1 cellular context compared by ENCODE assay signal in genomic region chr15:83365370-83365938, GRCh38.
TF ChIP-seq lines count a peak whose summit lies in the region.

No MANE protein-coding gene starts in this region.

TF ChIP-seq in HEK293, 187 proteins besides CTCF, POLR2A, EP300 and RAD21 (continued from another document):
- TF ChIP-seq KLF17 (tag by site-specific recombination; IDR thresholded peaks at IDR 0.05) (no peak), ZNF473 (tag by site-specific recombination; IDR thresholded peaks at IDR 0.05) (no peak), ZNF768 (tag by site-specific recombination; IDR thresholded peaks at IDR 0.05) (no peak), ZNF623 (tag by site-specific recombination; IDR thresholded peaks at IDR 0.05) (no peak), ZNF639 (tag by site-specific recombination; IDR thresholded peaks at IDR 0.05) (no peak), ZNF335 (tag by site-specific recombination; conservative IDR thresholded peaks at IDR 0.05) (peak; percentile 80), BCL11B (tag by site-specific recombination; IDR thresholded peaks at IDR 0.05; ENCODE audit: low read depth) (no peak), ZNF404 (tag by site-specific recombination; IDR thresholded peaks at IDR 0.05) (no peak), ZNF394 (tag by site-specific recombination; IDR thresholded peaks at IDR 0.05; ENCODE audit: borderline replicate concordance) (peak; percentile 37; the same call in 1 of the 2 replicates), HOXD13 (CRISPR knock-in tag; IDR thresholded peaks at IDR 0.05; ENCODE audit: borderline replicate concordance) (no peak), YY2 (tag by site-specific recombination; IDR thresholded peaks at IDR 0.05) (no peak), ZSCAN30 (tag by site-specific recombination; IDR thresholded peaks at IDR 0.05) (no peak), SP2 (tag by site-specific recombination; IDR thresholded peaks at IDR 0.05) (peak; percentile 29; the same call in 1 of the 2 replicates), SALL2 (tag by site-specific recombination; IDR thresholded peaks at IDR 0.05; ENCODE audit: borderline replicate concordance) (no peak), ZIC2 (tag by site-specific recombination; IDR thresholded peaks at IDR 0.05) (0 out of 2 replicates have a peak, but pooled peaks have one; percentile 13), RBAK (tag by site-specific recombination; IDR thresholded peaks at IDR 0.05) (no peak), ZBTB10 (tag by site-specific recombination; IDR thresholded peaks at IDR 0.05) (no peak), ZNF292 (tag by site-specific recombination; IDR thresholded peaks at IDR 0.05; ENCODE audit: borderline replicate concordance, low read depth) (no peak), WT1 (tag by site-specific recombination; IDR thresholded peaks at IDR 0.05) (no peak), ZNF391 (tag by site-specific recombination; IDR thresholded peaks at IDR 0.05; ENCODE audit: borderline replicate concordance, low read depth) (no peak), ZNF140 (tag by site-specific recombination; IDR thresholded peaks at IDR 0.05) (no peak), ZNF366 (tag by site-specific recombination; conservative IDR thresholded peaks at IDR 0.05) (no peak), ZSCAN18 (tag by site-specific recombination; IDR thresholded peaks at IDR 0.05) (no peak), GLIS1 (tag by site-specific recombination; IDR thresholded peaks at IDR 0.05) (no peak), ZNF223 (tag by site-specific recombination; IDR thresholded peaks at IDR 0.05) (no peak), ZBTB17 (tag by site-specific recombination; IDR thresholded peaks at IDR 0.05) (peak; percentile 28; the same call in 1 of the 2 replicates), ZFHX2 (tag by site-specific recombination; conservative IDR thresholded peaks at IDR 0.05) (0 out of 2 replicates have a peak, but pooled peaks have one; percentile 34), ZBTB26 (tag by site-specific recombination; optimal IDR thresholded peaks at IDR 0.05) (no peak), ZFP41 (tag by site-specific recombination; IDR thresholded peaks at IDR 0.05; ENCODE audit: borderline replicate concordance) (no peak), GLI2 (tag by site-specific recombination; IDR thresholded peaks at IDR 0.05; ENCODE audit: borderline replicate concordance, low read depth) (no peak)
- TF ChIP-seq, protein P1, sequence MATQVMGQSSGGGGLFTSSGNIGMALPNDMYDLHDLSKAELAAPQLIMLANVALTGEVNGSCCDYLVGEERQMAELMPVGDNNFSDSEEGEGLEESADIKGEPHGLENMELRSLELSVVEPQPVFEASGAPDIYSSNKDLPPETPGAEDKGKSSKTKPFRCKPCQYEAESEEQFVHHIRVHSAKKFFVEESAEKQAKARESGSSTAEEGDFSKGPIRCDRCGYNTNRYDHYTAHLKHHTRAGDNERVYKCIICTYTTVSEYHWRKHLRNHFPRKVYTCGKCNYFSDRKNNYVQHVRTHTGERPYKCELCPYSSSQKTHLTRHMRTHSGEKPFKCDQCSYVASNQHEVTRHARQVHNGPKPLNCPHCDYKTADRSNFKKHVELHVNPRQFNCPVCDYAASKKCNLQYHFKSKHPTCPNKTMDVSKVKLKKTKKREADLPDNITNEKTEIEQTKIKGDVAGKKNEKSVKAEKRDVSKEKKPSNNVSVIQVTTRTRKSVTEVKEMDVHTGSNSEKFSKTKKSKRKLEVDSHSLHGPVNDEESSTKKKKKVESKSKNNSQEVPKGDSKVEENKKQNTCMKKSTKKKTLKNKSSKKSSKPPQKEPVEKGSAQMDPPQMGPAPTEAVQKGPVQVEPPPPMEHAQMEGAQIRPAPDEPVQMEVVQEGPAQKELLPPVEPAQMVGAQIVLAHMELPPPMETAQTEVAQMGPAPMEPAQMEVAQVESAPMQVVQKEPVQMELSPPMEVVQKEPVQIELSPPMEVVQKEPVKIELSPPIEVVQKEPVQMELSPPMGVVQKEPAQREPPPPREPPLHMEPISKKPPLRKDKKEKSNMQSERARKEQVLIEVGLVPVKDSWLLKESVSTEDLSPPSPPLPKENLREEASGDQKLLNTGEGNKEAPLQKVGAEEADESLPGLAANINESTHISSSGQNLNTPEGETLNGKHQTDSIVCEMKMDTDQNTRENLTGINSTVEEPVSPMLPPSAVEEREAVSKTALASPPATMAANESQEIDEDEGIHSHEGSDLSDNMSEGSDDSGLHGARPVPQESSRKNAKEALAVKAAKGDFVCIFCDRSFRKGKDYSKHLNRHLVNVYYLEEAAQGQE (tag by site-specific recombination; IDR thresholded peaks at IDR 0.05): peak; percentile 26; the same call in 1 of the 2 replicates
- TF ChIP-seq, protein P2, sequence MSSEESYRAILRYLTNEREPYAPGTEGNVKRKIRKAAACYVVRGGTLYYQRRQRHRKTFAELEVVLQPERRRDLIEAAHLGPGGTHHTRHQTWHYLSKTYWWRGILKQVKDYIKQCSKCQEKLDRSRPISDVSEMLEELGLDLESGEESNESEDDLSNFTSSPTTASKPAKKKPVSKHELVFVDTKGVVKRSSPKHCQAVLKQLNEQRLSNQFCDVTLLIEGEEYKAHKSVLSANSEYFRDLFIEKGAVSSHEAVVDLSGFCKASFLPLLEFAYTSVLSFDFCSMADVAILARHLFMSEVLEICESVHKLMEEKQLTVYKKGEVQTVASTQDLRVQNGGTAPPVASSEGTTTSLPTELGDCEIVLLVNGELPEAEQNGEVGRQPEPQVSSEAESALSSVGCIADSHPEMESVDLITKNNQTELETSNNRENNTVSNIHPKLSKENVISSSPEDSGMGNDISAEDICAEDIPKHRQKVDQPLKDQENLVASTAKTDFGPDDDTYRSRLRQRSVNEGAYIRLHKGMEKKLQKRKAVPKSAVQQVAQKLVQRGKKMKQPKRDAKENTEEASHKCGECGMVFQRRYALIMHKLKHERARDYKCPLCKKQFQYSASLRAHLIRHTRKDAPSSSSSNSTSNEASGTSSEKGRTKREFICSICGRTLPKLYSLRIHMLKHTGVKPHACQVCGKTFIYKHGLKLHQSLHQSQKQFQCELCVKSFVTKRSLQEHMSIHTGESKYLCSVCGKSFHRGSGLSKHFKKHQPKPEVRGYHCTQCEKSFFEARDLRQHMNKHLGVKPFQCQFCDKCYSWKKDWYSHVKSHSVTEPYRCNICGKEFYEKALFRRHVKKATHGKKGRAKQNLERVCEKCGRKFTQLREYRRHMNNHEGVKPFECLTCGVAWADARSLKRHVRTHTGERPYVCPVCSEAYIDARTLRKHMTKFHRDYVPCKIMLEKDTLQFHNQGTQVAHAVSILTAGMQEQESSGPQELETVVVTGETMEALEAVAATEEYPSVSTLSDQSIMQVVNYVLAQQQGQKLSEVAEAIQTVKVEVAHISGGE (tag by site-specific recombination; conservative IDR thresholded peaks at IDR 0.05; ENCODE audit: low read depth): peak; percentile 41; the same call in 1 of the 2 replicates
